ENCODE assay signal across 1 cellular context in the genomic region with DNA sequence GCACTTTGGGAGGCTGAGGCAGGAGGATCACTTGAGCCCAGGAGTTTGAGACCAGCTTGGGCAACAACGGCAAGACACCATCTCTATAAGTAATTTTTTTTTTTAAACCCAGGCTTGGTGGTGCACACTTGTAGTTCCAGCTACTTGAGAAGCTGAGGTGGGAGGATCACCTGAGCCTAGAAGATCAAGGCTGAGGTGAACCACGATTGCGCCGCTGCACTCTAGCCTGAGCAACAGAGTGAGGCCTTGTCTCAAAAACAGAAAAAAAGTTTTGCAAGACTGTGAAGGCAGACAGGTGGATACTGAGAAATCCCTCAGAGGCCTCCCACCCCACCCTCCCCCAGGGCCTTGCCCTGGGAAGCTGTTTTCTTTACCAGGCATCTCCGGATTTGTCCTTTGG.
TF ChIP-seq lines count a peak whose summit lies in the region.

No MANE protein-coding gene starts in this region.

TF ChIP-seq in HepG2, 621 proteins besides CTCF, POLR2A, EP300 and RAD21 (continued from another document):
- TF ChIP-seq, protein P1, sequence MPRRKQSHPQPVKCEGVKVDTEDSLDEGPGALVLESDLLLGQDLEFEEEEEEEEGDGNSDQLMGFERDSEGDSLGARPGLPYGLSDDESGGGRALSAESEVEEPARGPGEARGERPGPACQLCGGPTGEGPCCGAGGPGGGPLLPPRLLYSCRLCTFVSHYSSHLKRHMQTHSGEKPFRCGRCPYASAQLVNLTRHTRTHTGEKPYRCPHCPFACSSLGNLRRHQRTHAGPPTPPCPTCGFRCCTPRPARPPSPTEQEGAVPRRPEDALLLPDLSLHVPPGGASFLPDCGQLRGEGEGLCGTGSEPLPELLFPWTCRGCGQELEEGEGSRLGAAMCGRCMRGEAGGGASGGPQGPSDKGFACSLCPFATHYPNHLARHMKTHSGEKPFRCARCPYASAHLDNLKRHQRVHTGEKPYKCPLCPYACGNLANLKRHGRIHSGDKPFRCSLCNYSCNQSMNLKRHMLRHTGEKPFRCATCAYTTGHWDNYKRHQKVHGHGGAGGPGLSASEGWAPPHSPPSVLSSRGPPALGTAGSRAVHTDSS (CRISPR knock-in tag; conservative IDR thresholded peaks at IDR 0.05), result no peak
- TF ChIP-seq, protein P2, sequence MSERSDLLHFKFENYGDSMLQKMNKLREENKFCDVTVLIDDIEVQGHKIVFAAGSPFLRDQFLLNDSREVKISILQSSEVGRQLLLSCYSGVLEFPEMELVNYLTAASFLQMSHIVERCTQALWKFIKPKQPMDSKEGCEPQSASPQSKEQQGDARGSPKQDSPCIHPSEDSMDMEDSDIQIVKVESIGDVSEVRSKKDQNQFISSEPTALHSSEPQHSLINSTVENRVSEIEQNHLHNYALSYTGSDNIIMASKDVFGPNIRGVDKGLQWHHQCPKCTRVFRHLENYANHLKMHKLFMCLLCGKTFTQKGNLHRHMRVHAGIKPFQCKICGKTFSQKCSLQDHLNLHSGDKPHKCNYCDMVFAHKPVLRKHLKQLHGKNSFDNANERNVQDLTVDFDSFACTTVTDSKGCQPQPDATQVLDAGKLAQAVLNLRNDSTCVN (CRISPR knock-in tag; IDR thresholded peaks at IDR 0.05; ENCODE audit: borderline replicate concordance), result no peak
- no peak for TF ChIP-seq ZNF577 (CRISPR knock-in tag; IDR thresholded peaks at IDR 0.05; ENCODE audit: borderline replicate concordance, low read depth)
- no peak for TF ChIP-seq RAD51 (IDR thresholded peaks at IDR 0.05; ENCODE audit: borderline replicate concordance)
- no peak for TF ChIP-seq CHCHD3 (CRISPR knock-in tag; IDR thresholded peaks at IDR 0.05)
- TF ChIP-seq JARID2 (CRISPR knock-in tag; IDR thresholded peaks at IDR 0.05; ENCODE audit: insufficient replicate concordance), result no peak
- TF ChIP-seq ZNF10 (CRISPR knock-in tag; IDR thresholded peaks at IDR 0.05; ENCODE audit: borderline replicate concordance, low read depth), result no peak
- TF ChIP-seq, protein P3, sequence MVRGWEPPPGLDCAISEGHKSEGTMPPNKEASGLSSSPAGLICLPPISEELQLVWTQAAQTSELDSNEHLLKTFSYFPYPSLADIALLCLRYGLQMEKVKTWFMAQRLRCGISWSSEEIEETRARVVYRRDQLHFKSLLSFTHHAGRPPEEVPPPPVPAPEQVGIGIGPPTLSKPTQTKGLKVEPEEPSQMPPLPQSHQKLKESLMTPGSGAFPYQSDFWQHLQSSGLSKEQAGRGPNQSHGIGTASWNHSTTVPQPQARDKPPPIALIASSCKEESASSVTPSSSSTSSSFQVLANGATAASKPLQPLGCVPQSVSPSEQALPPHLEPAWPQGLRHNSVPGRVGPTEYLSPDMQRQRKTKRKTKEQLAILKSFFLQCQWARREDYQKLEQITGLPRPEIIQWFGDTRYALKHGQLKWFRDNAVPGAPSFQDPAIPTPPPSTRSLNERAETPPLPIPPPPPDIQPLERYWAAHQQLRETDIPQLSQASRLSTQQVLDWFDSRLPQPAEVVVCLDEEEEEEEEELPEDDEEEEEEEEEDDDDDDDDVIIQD (CRISPR knock-in tag; IDR thresholded peaks at IDR 0.05; ENCODE audit: low read depth), result no peak
- no peak for TF ChIP-seq NCOA5 (CRISPR knock-in tag; IDR thresholded peaks at IDR 0.05)
- no peak for TF ChIP-seq ZNF232 (CRISPR knock-in tag; IDR thresholded peaks at IDR 0.05; ENCODE audit: borderline replicate concordance)
